ENCODE assay signal across 17 cellular contexts in genomic region chr13:109154146-109154545, GRCh38.
DNase-seq lines count a peak whose midpoint lies in the region; ATAC-seq, FAIRE-seq and TF ChIP-seq lines count a peak whose summit lies in the region.
"Had no signal": no experiment of that assay in that cellular context is flagged by ENCODE, and none has a peak within 500 bp of the region (broad histone marks: within the 10 kb centered on the region; RNA-seq: fewer than 3 reads in every experiment).

No MANE protein-coding gene starts in this region.

- H3K9me3 ChIP-seq in BLaER1: no peaks in the 10 kb centered on the region; the same call in 1 of the 2 replicates
- H3K9me3 ChIP-seq in PC-9 (ENCODE audit: insufficient read depth, low read depth): no peaks in the 10 kb centered on the region
- H3K9me3 ChIP-seq in mammary epithelial cell (replicated peaks; ENCODE audit: insufficient read depth, low read length): no peaks in the 10 kb centered on the region

- dilution Hi-C loops in mammary epithelial cell (cut with HindIII; ENCODE audit: low sequenced_read_pairs): loop anchor here (5.0 kb wide), 1 partner anchor 43 kb away; no protein-coding TSS in a partner anchor

- peak overlapping the region; percentile 38 for H3K4me2 ChIP-seq in BLaER1
- peak overlapping the region; percentile 81 for H3K4me2 ChIP-seq in PC-9
- no peak overlapping the region for H3K4me2 ChIP-seq in mammary epithelial cell (ENCODE audit: insufficient read depth, low read depth, low read length)

- no peaks in the 10 kb centered on the region for H3K9me3 Mint-ChIP-seq in osteocyte (ENCODE audit: unreplicated experiment)
- H3K9me3 Mint-ChIP-seq: activated CD4-positive, alpha-beta memory T cell treated with anti-CD3 and anti-CD28 coated beads, Interleukin-2, amount 10 ng/mL, durations not matched to agents 7 days and 5 days; activated naive CD8-positive, alpha-beta T cell treated with anti-CD3 and anti-CD28 coated beads, Interleukin-2, amount 50 U/mL, for 24 hours; memory B cell; nephron progenitor cell; stimulated activated naive CD8-positive, alpha-beta T cell treated with anti-CD3 and anti-CD28 coated beads, Interleukin-15, amount 100 ng/mL, for 72 hours had no signal

- in situ Hi-C loops in mammary epithelial cell (cut with MboI; ENCODE audit: low sequenced_read_pairs in 2 of 2): loop anchor here (5.0 to 10.0 kb wide), 3 partner anchors 101 to 189 kb away; no protein-coding TSS in a partner anchor

- H3K36me3 Mint-ChIP-seq in osteocyte (ENCODE audit: unreplicated experiment): no peaks in the 10 kb centered on the region
- H3K36me3 Mint-ChIP-seq: memory B cell had no signal

- peaks cover 21% of the 10 kb centered on the region for H3K4me1 ChIP-seq in BLaER1
- peaks cover 56% of the 10 kb centered on the region for H3K4me1 ChIP-seq in PC-9 (replicated peaks; ENCODE audit: insufficient read depth)
- H3K4me1 ChIP-seq in mammary epithelial cell (ENCODE audit: insufficient read depth, low read length): peaks cover 63% of the 10 kb centered on the region

- H3K4me3 Mint-ChIP-seq in osteocyte (ENCODE audit: unreplicated experiment): peak overlapping the region; percentile 16
- H3K4me3 Mint-ChIP-seq: activated CD4-positive, alpha-beta memory T cell treated with anti-CD3 and anti-CD28 coated beads, Interleukin-2, amount 10 ng/mL, durations not matched to agents 7 days and 5 days; activated naive CD8-positive, alpha-beta T cell treated with anti-CD3 and anti-CD28 coated beads, Interleukin-2, amount 50 U/mL, for 24 hours; memory B cell; nephron progenitor cell; stimulated activated naive CD8-positive, alpha-beta T cell treated with anti-CD3 and anti-CD28 coated beads, Interleukin-15, amount 100 ng/mL, for 72 hours had no signal

- H3K27me3 ChIP-seq in BLaER1: no peaks in the 10 kb centered on the region
- no peaks in the 10 kb centered on the region for H3K27me3 ChIP-seq in PC-9 (ENCODE audit: insufficient read depth, low read depth)
- H3K27me3 ChIP-seq in mammary epithelial cell (ENCODE audit: insufficient read depth, low read length): no peaks in the 10 kb centered on the region

- POLR2A ChIA-PET in PC-9 (lab: Charles Lee; ENCODE audit: unreplicated experiment): interaction anchor here (0.6 kb wide), 1 partner anchor 1149 kb away, joined by 3 read pairs; no protein-coding TSS in a partner anchor

- H4K20me1 ChIP-seq in BLaER1: no peaks in the 10 kb centered on the region
- H4K20me1 ChIP-seq in PC-9 (ENCODE audit: insufficient read depth): no peaks in the 10 kb centered on the region
- no peaks in the 10 kb centered on the region for H4K20me1 ChIP-seq in mammary epithelial cell (ENCODE audit: insufficient read depth, low read length)

- ATAC-seq in GM21825 (IDR thresholded peaks at IDR 0.05; ENCODE audit: unreplicated experiment): no peak
- ATAC-seq: activated naive CD8-positive, alpha-beta T cell treated with anti-CD3 and anti-CD28 coated beads, Interleukin-2, amount 50 U/mL, for 24 hours; stimulated activated naive CD8-positive, alpha-beta T cell treated with anti-CD3 and anti-CD28 coated beads, Interleukin-15, amount 100 ng/mL, for 72 hours had no signal

- H3K4me1 Mint-ChIP-seq in osteocyte (ENCODE audit: unreplicated experiment): peaks cover 75% of the 10 kb centered on the region
- H3K4me1 Mint-ChIP-seq: activated naive CD8-positive, alpha-beta T cell treated with anti-CD3 and anti-CD28 coated beads, Interleukin-2, amount 50 U/mL, for 24 hours; memory B cell; stimulated activated naive CD8-positive, alpha-beta T cell treated with anti-CD3 and anti-CD28 coated beads, Interleukin-15, amount 100 ng/mL, for 72 hours had no signal

- no peak for TF ChIP-seq CTCF in PC-9 (conservative IDR thresholded peaks at IDR 0.05)
- no peak for TF ChIP-seq CTCF in mammary epithelial cell (conservative IDR thresholded peaks at IDR 0.05 in 1 of 2, IDR thresholded peaks at IDR 0.05 in 1 of 2; ENCODE audit: extremely low read depth in 1 of 2, insufficient read depth in 1 of 2, low read depth in 1 of 2, low read length in 2 of 2)
- no peak for TF ChIP-seq CTCF in osteocyte (IDR thresholded peaks at IDR 0.05)

- CTCF ChIA-PET in PC-9 (lab: Charles Lee): interaction anchor here (0.7 kb wide), 1 partner anchor 326 kb away, joined by 10 read pairs; no protein-coding TSS in a partner anchor
- CTCF ChIA-PET in mammary epithelial cell (lab: Charles Lee; ENCODE audit: low non-redundant PET): no interaction called here

- H3K9me2 ChIP-seq in PC-9 (ENCODE audit: insufficient read depth): no peaks in the 10 kb centered on the region

- peak overlapping the region; percentile 97 for H3K27ac Mint-ChIP-seq in osteocyte (ENCODE audit: unreplicated experiment)
- H3K27ac Mint-ChIP-seq: activated CD4-positive, alpha-beta memory T cell treated with anti-CD3 and anti-CD28 coated beads, Interleukin-2, amount 10 ng/mL, durations not matched to agents 7 days and 5 days; activated naive CD8-positive, alpha-beta T cell treated with anti-CD3 and anti-CD28 coated beads, Interleukin-2, amount 50 U/mL, for 24 hours; memory B cell; nephron progenitor cell; stimulated activated naive CD8-positive, alpha-beta T cell treated with anti-CD3 and anti-CD28 coated beads, Interleukin-15, amount 100 ng/mL, for 72 hours had no signal

- DNase-seq in PC-9 (peak; percentile 12 to 50), mammary epithelial cell (no peak), osteocyte (ENCODE audit: extremely low spot score, unreplicated experiment) (no peak), inferior parietal cortex (ENCODE audit: extremely low spot score) (no peak), GM12891 (ENCODE audit: insufficient read length, low spot score) (no peak)
- DNase-seq in activated CD4-positive, CD25-positive, alpha-beta regulatory T cell treated with anti-CD3 and anti-CD28 coated beads, Interleukin-2, amount 50 U/mL, for 72 hours: no peak
- DNase-seq: activated CD4-positive, alpha-beta memory T cell treated with anti-CD3 and anti-CD28 coated beads, Interleukin-2, amount 10 ng/mL, durations not matched to agents 7 days and 5 days; activated naive CD8-positive, alpha-beta T cell treated with anti-CD3 and anti-CD28 coated beads, Interleukin-2, amount 50 U/mL, for 24 hours; AML-193; NCI-H2081; nephron progenitor cell; OCI-M1; stimulated activated naive CD8-positive, alpha-beta T cell treated with anti-CD3 and anti-CD28 coated beads, Interleukin-15, amount 100 ng/mL, for 72 hours had no signal

- peaks cover 50% of the 10 kb centered on the region for H3F3A ChIP-seq in PC-9 (ENCODE audit: insufficient read depth, low read depth)

- H3K4me3 ChIP-seq in BLaER1: no peak overlapping the region
- H3K4me3 ChIP-seq in PC-9: peak overlapping the region; percentile 48
- no peak overlapping the region for H3K4me3 ChIP-seq in mammary epithelial cell (replicated peaks in 1 of 3; ENCODE audit: insufficient read depth in 1 of 3, low read depth in 2 of 3, low read length in 3 of 3)

- H3K27ac ChIP-seq in BLaER1 (no peak overlapping the region), PC-9 (peak overlapping the region; percentile 96), mammary epithelial cell (ENCODE audit: insufficient read depth, low read depth, low read length) (peak overlapping the region; percentile 45)

- no peaks in the 10 kb centered on the region for H3K27me3 Mint-ChIP-seq in osteocyte (ENCODE audit: unreplicated experiment)
- H3K27me3 Mint-ChIP-seq: activated CD4-positive, alpha-beta memory T cell treated with anti-CD3 and anti-CD28 coated beads, Interleukin-2, amount 10 ng/mL, durations not matched to agents 7 days and 5 days had no signal

- TF ChIP-seq POLR2A in GM12891 (IDR thresholded peaks at IDR 0.05; ENCODE audit: low read depth, low read length): no peak

- BruUV-seq in PC-9 (replicated peaks; lab: Mats Ljungman, UMichigan) (no TSS peak), mammary epithelial cell (replicated peaks; lab: Mats Ljungman, UMichigan) (no TSS peak)

- H3K9ac ChIP-seq in BLaER1 (no peak overlapping the region), mammary epithelial cell (ENCODE audit: insufficient read depth, low read length) (no peak overlapping the region)

- intact Hi-C loops in PC-9 (cut with micrococcal nuclease; ENCODE audit: unreplicated experiment) (loop anchor here (10.0 kb wide), 1 partner anchor 711 kb away; no protein-coding TSS in a partner anchor), mammary epithelial cell (cut with micrococcal nuclease) (no loop called here)

- H3K36me3 ChIP-seq in BLaER1 (no peaks in the 10 kb centered on the region), PC-9 (ENCODE audit: low read depth) (no peaks in the 10 kb centered on the region), mammary epithelial cell (ENCODE audit: insufficient read depth, low read length) (no peaks in the 10 kb centered on the region)

- 87% methylated on average over 8 of the region's 8 CpGs for WGBS in mammary epithelial cell (ENCODE audit: low coverage, missing lambda C conversion rate)

- peak overlapping the region; percentile 65 for H2AFZ ChIP-seq in PC-9
- no peak overlapping the region for H2AFZ ChIP-seq in mammary epithelial cell (ENCODE audit: low read depth, low read length)

- FAIRE-seq in GM12891 (lab: Jason Lieb, UNC): no peak
- FAIRE-seq: D721Med had no signal

- H3K79me2 ChIP-seq in PC-9 (ENCODE audit: low read depth) (no peaks in the 10 kb centered on the region), mammary epithelial cell (ENCODE audit: insufficient read depth, low read length) (no peaks in the 10 kb centered on the region)

TF ChIP-seq in GM12891, 5 proteins besides CTCF, POLR2A, EP300 and RAD21:
- no peak for TF ChIP-seq PAX5 (IDR thresholded peaks at IDR 0.05; ENCODE audit: insufficient read depth, low read length, severe bottlenecking)
- TF ChIP-seq POLR2AphosphoS5 (IDR thresholded peaks at IDR 0.05; ENCODE audit: low read depth, low read length): no peak
- TF ChIP-seq TAF1 (IDR thresholded peaks at IDR 0.05; ENCODE audit: low read depth, low read length): no peak
- no peak for TF ChIP-seq SPI1 (IDR thresholded peaks at IDR 0.05; ENCODE audit: low read depth, low read length)

Comparison
In these comparisons a context has a peak if more than half of its experiments do, and no peak if none do; other contexts are left out.
1. DNase-seq: peak in PC-9 (2 of 2); none in mammary epithelial cell (single experiment), osteocyte (single experiment), inferior parietal cortex (single experiment), GM12891 (single experiment) and activated CD4-positive, CD25-positive, alpha-beta regulatory T cell treated with anti-CD3 and anti-CD28 coated beads, Interleukin-2, amount 50 U/mL, for 72 hours (single experiment).